ENCODE assay signal across 17 cellular contexts in genomic region chr11:61406991-61407728, GRCh38.
"Had no signal": no experiment of that assay in that cellular context is flagged by ENCODE, and none has a peak within 500 bp of the region (broad histone marks: within the 10 kb centered on the region; RNA-seq: fewer than 3 reads in every experiment).

No MANE protein-coding gene starts in this region.

- H3K27ac Mint-ChIP-seq: activated CD4-positive, alpha-beta T cell treated with anti-CD3 and anti-CD28 coated beads, Interleukin-2, amount 10 ng/mL, durations not matched to agents 24 days and 14 days; WTC11 had no signal

- H3K9me3 ChIP-seq: psoas muscle, tibial artery, uterus had no signal

- H3K27me3 Mint-ChIP-seq: activated CD4-positive, alpha-beta T cell treated with anti-CD3 and anti-CD28 coated beads, Interleukin-2, amount 10 ng/mL, durations not matched to agents 24 days and 14 days; naive B cell; stimulated activated naive CD8-positive, alpha-beta T cell treated with anti-CD3 and anti-CD28 coated beads, Interleukin-15, amount 100 ng/mL, for 72 hours had no signal

- H3K27me3 ChIP-seq: tibial artery, uterus had no signal

- H3K36me3 ChIP-seq: uterus had no signal

- H3K4me1 Mint-ChIP-seq: WTC11 had no signal

- H3K4me3 ChIP-seq: lung, psoas muscle, tibial artery, uterus had no signal

- H3K4me1 ChIP-seq: tibial artery, uterus had no signal

- DNase-seq: activated CD4-positive, alpha-beta T cell treated with anti-CD3 and anti-CD28 coated beads, Interleukin-2, amount 10 ng/mL, durations not matched to agents 24 days and 14 days; activated gamma-delta T cell treated with Interleukin-2 at 50 U/mL for 16 hours; activated T-cell treated with anti-CD3 and anti-CD28 coated beads, Interleukin-2, amount 50 U/mL, for 4 hours; dermis blood vessel endothelial cell; glutamatergic neuron; left cardiac atrium; naive B cell; nucleus accumbens; psoas muscle; stimulated activated CD4-positive, alpha-beta T cell treated with anti-CD3 and anti-CD28 coated beads, Interleukin-4, amount 100 ng/mL, for 1 hour; stimulated activated CD8-positive, alpha-beta memory T cell treated with anti-CD3 and anti-CD28 coated beads, Interleukin-4, amount 100 ng/mL, for 48 hours; stimulated activated naive CD8-positive, alpha-beta T cell treated with anti-CD3 and anti-CD28 coated beads, Interleukin-15, amount 100 ng/mL, for 72 hours; tibial artery; uterus had no signal

- ATAC-seq: activated T-cell treated with anti-CD3 and anti-CD28 coated beads, Interleukin-2, amount 50 U/mL, for 4 hours; left cardiac atrium; SK-N-SH treated with all-trans-retinoic acid at 6 μM for 48 hours; stimulated activated naive CD8-positive, alpha-beta T cell treated with anti-CD3 and anti-CD28 coated beads, Interleukin-15, amount 100 ng/mL, for 72 hours; WTC11 had no signal

- H3K27ac ChIP-seq: psoas muscle, tibial artery, uterus had no signal

- H3K4me3 Mint-ChIP-seq: activated CD4-positive, alpha-beta T cell treated with anti-CD3 and anti-CD28 coated beads, Interleukin-2, amount 10 ng/mL, durations not matched to agents 24 days and 14 days; activated T-cell treated with anti-CD3 and anti-CD28 coated beads, Interleukin-2, amount 50 U/mL, for 4 hours; stimulated activated naive CD8-positive, alpha-beta T cell treated with anti-CD3 and anti-CD28 coated beads, Interleukin-15, amount 100 ng/mL, for 72 hours; WTC11 had no signal

- H3K9me3 Mint-ChIP-seq: activated CD4-positive, alpha-beta T cell treated with anti-CD3 and anti-CD28 coated beads, Interleukin-2, amount 10 ng/mL, durations not matched to agents 24 days and 14 days; activated T-cell treated with anti-CD3 and anti-CD28 coated beads, Interleukin-2, amount 50 U/mL, for 4 hours; naive B cell; stimulated activated naive CD8-positive, alpha-beta T cell treated with anti-CD3 and anti-CD28 coated beads, Interleukin-15, amount 100 ng/mL, for 72 hours; WTC11 had no signal
